18 cellular contexts compared by ENCODE assay signal in the genomic region with DNA sequence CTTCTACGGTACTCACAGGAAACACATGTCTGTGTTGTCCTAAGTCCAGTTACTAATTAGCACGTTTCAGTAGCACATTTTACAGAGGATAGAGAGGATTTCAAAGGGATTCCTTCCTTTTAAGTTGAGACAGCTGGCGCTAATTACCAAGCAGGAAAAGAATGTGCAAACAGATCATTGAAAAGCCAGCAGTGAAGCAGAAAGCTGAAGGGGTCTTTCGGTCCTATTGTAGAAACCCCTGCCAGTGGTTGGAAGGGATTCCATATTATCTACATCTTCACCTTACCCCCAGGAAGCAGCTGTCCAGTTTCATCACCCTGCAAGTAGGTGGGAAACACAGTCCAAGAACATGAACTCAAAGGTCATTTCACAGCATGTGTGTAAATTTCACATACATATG.
A peak's percentile ranks its signal among the peaks of the same experiment; 100 is the strongest.
DNase-seq lines count a peak whose midpoint lies in the region; ATAC-seq and TF ChIP-seq lines count a peak whose summit lies in the region.
"Had no signal": no experiment of that assay in that cellular context is flagged by ENCODE, and none has a peak within 500 bp of the region (broad histone marks: within the 10 kb centered on the region; RNA-seq: fewer than 3 reads in every experiment).

No MANE protein-coding gene starts in this region.

- peak overlapping the region; percentile 88 for H3K27ac Mint-ChIP-seq in nephron progenitor cell
- H3K27ac Mint-ChIP-seq: stimulated activated memory B cell treated with anti-CD40 and anti-IgM and Interleukin-4, amounts not matched to agents 10 μg/mL and 1 μg/mL and 100 μg/mL, for 72 hours; WTC11 had no signal

- TF ChIP-seq CTCF in nephron progenitor cell (IDR thresholded peaks at IDR 0.05), result no peak

- peaks cover 5% of the 10 kb centered on the region for H3K9me3 Mint-ChIP-seq in nephron progenitor cell
- H3K9me3 Mint-ChIP-seq: neural crest cell; stimulated activated memory B cell treated with anti-CD40 and anti-IgM and Interleukin-4, amounts not matched to agents 10 μg/mL and 1 μg/mL and 100 μg/mL, for 72 hours; WTC11 had no signal

- H3K4me1 Mint-ChIP-seq in nephron progenitor cell, result peaks cover 50% of the 10 kb centered on the region
- H3K4me1 Mint-ChIP-seq: stimulated activated memory B cell treated with anti-CD40 and anti-IgM and Interleukin-4, amounts not matched to agents 10 μg/mL and 1 μg/mL and 100 μg/mL, for 72 hours had no signal

- ATAC-seq in GM21528 (IDR thresholded peaks at IDR 0.05; ENCODE audit: low FRiP score, unreplicated experiment) (no peak), HG03139 (IDR thresholded peaks at IDR 0.05; ENCODE audit: unreplicated experiment) (no peak)
- ATAC-seq: lower lobe of right lung; PC-3; stimulated activated memory B cell treated with anti-CD40 and anti-IgM and Interleukin-4, amounts not matched to agents 10 μg/mL and 1 μg/mL and 100 μg/mL, for 72 hours; WTC11 had no signal

- H3K36me3 Mint-ChIP-seq in nephron progenitor cell (ENCODE audit: low read depth), result peaks cover 5% of the 10 kb centered on the region
- H3K36me3 Mint-ChIP-seq: stimulated activated memory B cell treated with anti-CD40 and anti-IgM and Interleukin-4, amounts not matched to agents 10 μg/mL and 1 μg/mL and 100 μg/mL, for 72 hours; WTC11 had no signal

- H3K4me3 Mint-ChIP-seq in nephron progenitor cell, result no peak overlapping the region
- H3K4me3 Mint-ChIP-seq: neural crest cell; stimulated activated memory B cell treated with anti-CD40 and anti-IgM and Interleukin-4, amounts not matched to agents 10 μg/mL and 1 μg/mL and 100 μg/mL, for 72 hours; WTC11 had no signal

- DNase-seq in DMS53 treated with DMSO at 0.1 percent for 48 hours (lab: John Stamatoyannopoulos, UW; ENCODE audit: unreplicated experiment) (peak; percentile 50), NCI-H146 treated with DMSO at 0.1 percent for 48 hours (lab: John Stamatoyannopoulos, UW; ENCODE audit: unreplicated experiment) (peak; percentile 81), brain pericyte (ENCODE audit: low read depth, low spot score) (peak; percentile 26), nephron progenitor cell (no peak), putamen (ENCODE audit: low spot score) (no peak), NAMALWA (ENCODE audit: low spot score) (no peak)
- DNase-seq: activated effector memory CD4-positive, alpha-beta T cell treated with Interleukin-2 at 50 U/mL for 16 hours; dorsolateral prefrontal cortex; lower lobe of right lung; PC-3; sigmoid colon; SW 1271; upper lobe of left lung had no signal

- H3K27me3 Mint-ChIP-seq in nephron progenitor cell (ENCODE audit: low read depth, poor library complexity), result peaks cover 3% of the 10 kb centered on the region
- H3K27me3 Mint-ChIP-seq: stimulated activated memory B cell treated with anti-CD40 and anti-IgM and Interleukin-4, amounts not matched to agents 10 μg/mL and 1 μg/mL and 100 μg/mL, for 72 hours had no signal

Comparison
In these comparisons a context has a peak if more than half of its experiments do, and no peak if none do; other contexts are left out.
1. DNase-seq: peak in DMS53 treated with DMSO at 0.1 percent for 48 hours (single experiment), NCI-H146 treated with DMSO at 0.1 percent for 48 hours (single experiment) and brain pericyte (single experiment); none in nephron progenitor cell (single experiment), putamen (single experiment) and NAMALWA (single experiment).